In genomic region chr3:120093923-120094775, GRCh38 we compare ENCODE assay signal across 1 cellular context.
A peak's percentile ranks its signal among the peaks of the same experiment; 100 is the strongest.
TF ChIP-seq lines count a peak whose summit lies in the region.

TSS of gene GSK3B (minus strand) at chr3:120094447. CDS start at chr3:120093434, 1,013 bp downstream.

TF ChIP-seq in HepG2, 621 proteins besides CTCF, POLR2A, EP300 and RAD21 (continued from another document and continues in another):
- TF ChIP-seq ZNF691 (CRISPR knock-in tag; IDR thresholded peaks at IDR 0.05; ENCODE audit: borderline replicate concordance, low read depth) (0 out of 2 replicates have a peak, but pooled peaks have one; percentile 46), ZGPAT (CRISPR knock-in tag; IDR thresholded peaks at IDR 0.05) (no peak; the same call in 1 of the 2 replicates), CREB3 (CRISPR knock-in tag; IDR thresholded peaks at IDR 0.05) (no peak), NR0B2 (CRISPR knock-in tag; IDR thresholded peaks at IDR 0.05) (peak; percentile 81; the same call in 1 of the 2 replicates), CCDC6 (CRISPR knock-in tag; IDR thresholded peaks at IDR 0.05) (no peak), KDM1A (CRISPR knock-in tag; IDR thresholded peaks at IDR 0.05) (no peak), PBX3 (CRISPR knock-in tag; IDR thresholded peaks at IDR 0.05; ENCODE audit: borderline replicate concordance) (no peak), KLF6 (CRISPR knock-in tag; IDR thresholded peaks at IDR 0.05) (0 out of 2 replicates have a peak, but pooled peaks have one; percentile 64), WIZ (CRISPR knock-in tag; IDR thresholded peaks at IDR 0.05) (0 out of 2 replicates have a peak, but pooled peaks have one; percentile 31), REXO4 (CRISPR knock-in tag; IDR thresholded peaks at IDR 0.05; ENCODE audit: borderline replicate concordance) (no peak), SMYD3 (CRISPR knock-in tag; IDR thresholded peaks at IDR 0.05) (0 out of 2 replicates have a peak, but pooled peaks have one; percentile 28), ZNF782 (CRISPR knock-in tag; IDR thresholded peaks at IDR 0.05; ENCODE audit: borderline replicate concordance) (no peak), REL (CRISPR knock-in tag; conservative IDR thresholded peaks at IDR 0.05) (no peak), BATF2 (CRISPR knock-in tag; IDR thresholded peaks at IDR 0.05) (no peak), SIX4 (CRISPR knock-in tag; IDR thresholded peaks at IDR 0.05) (no peak), ZFP1 (CRISPR knock-in tag; IDR thresholded peaks at IDR 0.05) (no peak), ZNF530 (CRISPR knock-in tag; IDR thresholded peaks at IDR 0.05; ENCODE audit: low read depth) (no peak), PLRG1 (conservative IDR thresholded peaks at IDR 0.05) (no peak), THAP7 (CRISPR knock-in tag; IDR thresholded peaks at IDR 0.05) (no peak), ZXDC (CRISPR knock-in tag; IDR thresholded peaks at IDR 0.05) (0 out of 2 replicates have a peak, but pooled peaks have one; percentile 24), SNAPC2 (CRISPR knock-in tag; IDR thresholded peaks at IDR 0.05) (no peak), NCOR1 (IDR thresholded peaks at IDR 0.05; ENCODE audit: borderline replicate concordance, low read length) (no peak; the same call in 1 of the 2 replicates), HBP1 (CRISPR knock-in tag; IDR thresholded peaks at IDR 0.05; ENCODE audit: low read depth) (peak; percentile 43; the same call in 1 of the 2 replicates), HMG20B (CRISPR knock-in tag; conservative IDR thresholded peaks at IDR 0.05) (no peak), HOXA3 (CRISPR knock-in tag; IDR thresholded peaks at IDR 0.05) (peak; percentile 20; the same call in 1 of the 2 replicates), IRF2 (CRISPR knock-in tag; IDR thresholded peaks at IDR 0.05) (no peak), PAXIP1 (CRISPR knock-in tag; conservative IDR thresholded peaks at IDR 0.05) (no peak), SP2 (CRISPR knock-in tag; IDR thresholded peaks at IDR 0.05) (no peak), TOE1 (CRISPR knock-in tag; IDR thresholded peaks at IDR 0.05) (no peak), SUZ12 (IDR thresholded peaks at IDR 0.05; ENCODE audit: low read depth, low read length) (no peak), ZBTB34 (CRISPR knock-in tag; IDR thresholded peaks at IDR 0.05) (no peak), ZNF776 (CRISPR knock-in tag; IDR thresholded peaks at IDR 0.05) (no peak), FUBP1 (CRISPR knock-in tag; IDR thresholded peaks at IDR 0.05; ENCODE audit: borderline replicate concordance) (no peak), ZNF20 (CRISPR knock-in tag; IDR thresholded peaks at IDR 0.05) (no peak), ZFP36 (IDR thresholded peaks at IDR 0.05; ENCODE audit: borderline replicate concordance, low read depth, low read length, partially characterized antibody) (no peak), ZNF709 (CRISPR knock-in tag; IDR thresholded peaks at IDR 0.05) (0 out of 2 replicates have a peak, but pooled peaks have one; percentile 20), ZIK1 (CRISPR knock-in tag; IDR thresholded peaks at IDR 0.05; ENCODE audit: borderline replicate concordance, low read depth) (0 out of 2 replicates have a peak, but pooled peaks have one; percentile 44)
